7 cellular contexts compared by ENCODE assay signal in genomic region chr12:108722992-108723766, GRCh38. TPM values are rescaled to one million over a fixed set of nuclear protein-coding genes. Genes with fewer than 3 reads are reported as not detected.
DNase-seq lines count a peak whose midpoint lies in the region; ATAC-seq and TF ChIP-seq lines count a peak whose summit lies in the region.

No MANE protein-coding gene starts in this region.

- intact Hi-C loops in tibial artery (cut with DNase I; ENCODE audit: low total_unique reads) = no loop called here

- H3K9me2 ChIP-seq in hepatocyte (replicated peaks; ENCODE audit: insufficient read depth) = no peaks in the 10 kb centered on the region

- H3K27me3 ChIP-seq in hepatocyte (no peaks in the 10 kb centered on the region), tibial artery (no peaks in the 10 kb centered on the region)

- H3K9me3 ChIP-seq in hepatocyte (ENCODE audit: low read depth) = no peaks in the 10 kb centered on the region
- no peaks in the 10 kb centered on the region for H3K9me3 ChIP-seq in tibial artery

- peaks cover 29% of the 10 kb centered on the region for H3K4me1 ChIP-seq in hepatocyte (ENCODE audit: insufficient read depth)
- H3K4me1 ChIP-seq in tibial artery = peaks cover 0 to 100% (median 53%) of the 10 kb centered on the region in 4 donors

- no peak for DNase-seq in hepatocyte (ENCODE audit: low spot score)
- peak in 1 of 2 donors; percentile 66 for DNase-seq in tibial artery
- DNase-seq in SW480 (ENCODE audit: low spot score) = no peak

- whole genome bisulfite sequencing in hepatocyte (ENCODE audit: low lambda C conversion rate, missing lambda C conversion rate) = 63% methylated on average over 5 of the region's 5 CpGs

- peaks cover 100% of the 10 kb centered on the region for H3K79me2 ChIP-seq in hepatocyte

- H3K4me2 ChIP-seq in hepatocyte = peak overlapping the region; percentile 0

- ATAC-seq in HG03097 (IDR thresholded peaks at IDR 0.05; ENCODE audit: low FRiP score, unreplicated experiment) = peak; percentile 44
- ATAC-seq in activated T-helper 17 cell treated with anti-CD3 and anti-CD28 coated beads, Interleukin-2, amount 50 U/mL, for 72 hours (replicated peaks) = peak; percentile 74
- no peak for ATAC-seq in HG03571 (IDR thresholded peaks at IDR 0.05; ENCODE audit: unreplicated experiment)
- no peak for ATAC-seq in GM18870 (IDR thresholded peaks at IDR 0.05; ENCODE audit: unreplicated experiment)

- H3K27me3 Mint-ChIP-seq in activated T-helper 17 cell treated with anti-CD3 and anti-CD28 coated beads, Interleukin-2, amount 50 U/mL, for 72 hours = no peaks in the 10 kb centered on the region

- peaks cover 35% of the 10 kb centered on the region for H3K4me1 Mint-ChIP-seq in activated T-helper 17 cell treated with anti-CD3 and anti-CD28 coated beads, Interleukin-2, amount 50 U/mL, for 72 hours

- no peaks in the 10 kb centered on the region for H3K36me3 ChIP-seq in hepatocyte (replicated peaks; ENCODE audit: insufficient read depth, low read depth)
- no peaks in the 10 kb centered on the region for H3K36me3 ChIP-seq in tibial artery

- H3K27ac ChIP-seq in hepatocyte = peak overlapping the region; percentile 47
- peak overlapping the region; percentile 66 to 100 for H3K27ac ChIP-seq in tibial artery

- peak overlapping the region; percentile 59 for H3K4me3 Mint-ChIP-seq in activated T-helper 17 cell treated with anti-CD3 and anti-CD28 coated beads, Interleukin-2, amount 50 U/mL, for 72 hours

- peak overlapping the region; percentile 81 for H3K27ac Mint-ChIP-seq in activated T-helper 17 cell treated with anti-CD3 and anti-CD28 coated beads, Interleukin-2, amount 50 U/mL, for 72 hours

- no peak for TF ChIP-seq CTCF in hepatocyte (IDR thresholded peaks at IDR 0.05; ENCODE audit: poor library complexity)
- TF ChIP-seq CTCF in tibial artery (IDR thresholded peaks at IDR 0.05) = no peak

- peaks cover 81% of the 10 kb centered on the region for H4K20me1 ChIP-seq in hepatocyte (ENCODE audit: insufficient read depth, poor library complexity, severe bottlenecking)

- H3K36me3 Mint-ChIP-seq in activated T-helper 17 cell treated with anti-CD3 and anti-CD28 coated beads, Interleukin-2, amount 50 U/mL, for 72 hours (ENCODE audit: low read depth) = no peaks in the 10 kb centered on the region

- no peak overlapping the region for H2AFZ ChIP-seq in hepatocyte

- H3K4me3 ChIP-seq in hepatocyte (no peak overlapping the region), tibial artery (no peak overlapping the region)

- H3K9me3 Mint-ChIP-seq in activated T-helper 17 cell treated with anti-CD3 and anti-CD28 coated beads, Interleukin-2, amount 50 U/mL, for 72 hours = no peaks in the 10 kb centered on the region

RNA-seq across cellular contexts. Expression of gene CORO1C, which starts 8.1 kb away (rescaled TPM):
- total RNA-seq in activated T-helper 17 cell treated with anti-CD3 and anti-CD28 coated beads, Interleukin-2, amount 50 U/mL, for 72 hours = 100 to 1,000 TPM in 1 of 2 donors, 10 to 100 TPM in 1; 81.9 to 101 TPM
- 109 and 137 TPM in 2 replicates for total RNA-seq in hepatocyte
- polyA plus RNA-seq in hepatocyte = 76.5 and 110 TPM in 2 replicates

Comparison
In these comparisons a context has a peak if more than half of its experiments do, and no peak if none do; other contexts are left out.
1. ATAC-seq: peak in HG03097 (single experiment) and activated T-helper 17 cell treated with anti-CD3 and anti-CD28 coated beads, Interleukin-2, amount 50 U/mL, for 72 hours (single experiment); none in HG03571 (single experiment) and GM18870 (single experiment).